Comparison of ENCODE assay signal across 1 cellular context in the genomic region with DNA sequence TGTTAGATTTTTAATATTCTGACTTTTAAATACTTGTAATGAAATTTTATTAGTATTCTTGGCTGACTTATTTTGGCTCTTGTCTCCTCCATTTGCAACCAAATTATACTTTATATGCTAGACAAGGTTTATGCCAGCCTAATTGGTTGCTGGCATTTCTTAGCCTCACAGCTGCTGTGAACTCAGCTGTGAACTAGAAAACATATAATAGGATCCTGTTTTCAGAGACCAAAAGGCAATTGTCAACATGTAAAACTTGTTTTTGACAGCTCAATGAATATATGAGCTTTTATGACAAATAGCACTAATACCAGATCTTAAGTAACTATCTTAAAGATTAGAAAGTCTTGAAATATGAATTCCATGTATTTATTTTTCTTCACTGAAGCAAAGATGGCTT.
TF ChIP-seq lines count a peak whose summit lies in the region.

No MANE protein-coding gene starts in this region.

TF ChIP-seq in H1, 55 proteins besides CTCF, POLR2A, EP300 and RAD21 (continued from another document):
- TF ChIP-seq, protein P1, sequence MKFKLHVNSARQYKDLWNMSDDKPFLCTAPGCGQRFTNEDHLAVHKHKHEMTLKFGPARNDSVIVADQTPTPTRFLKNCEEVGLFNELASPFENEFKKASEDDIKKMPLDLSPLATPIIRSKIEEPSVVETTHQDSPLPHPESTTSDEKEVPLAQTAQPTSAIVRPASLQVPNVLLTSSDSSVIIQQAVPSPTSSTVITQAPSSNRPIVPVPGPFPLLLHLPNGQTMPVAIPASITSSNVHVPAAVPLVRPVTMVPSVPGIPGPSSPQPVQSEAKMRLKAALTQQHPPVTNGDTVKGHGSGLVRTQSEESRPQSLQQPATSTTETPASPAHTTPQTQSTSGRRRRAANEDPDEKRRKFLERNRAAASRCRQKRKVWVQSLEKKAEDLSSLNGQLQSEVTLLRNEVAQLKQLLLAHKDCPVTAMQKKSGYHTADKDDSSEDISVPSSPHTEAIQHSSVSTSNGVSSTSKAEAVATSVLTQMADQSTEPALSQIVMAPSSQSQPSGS (IDR thresholded peaks at IDR 0.05; ENCODE audit: low read length): no peak
- TF ChIP-seq POU5F1 (IDR thresholded peaks at IDR 0.05; ENCODE audit: low read depth, low read length) (no peak), CBX8 (IDR thresholded peaks at IDR 0.05; ENCODE audit: borderline replicate concordance, low read depth, low read length) (no peak), ZNF274 (IDR thresholded peaks at IDR 0.05; ENCODE audit: borderline replicate concordance, extremely low read depth, low read length) (no peak), RBBP5 (IDR thresholded peaks at IDR 0.05; ENCODE audit: borderline replicate concordance, low read depth, low read length) (no peak), SUZ12 (IDR thresholded peaks at IDR 0.05; ENCODE audit: low read length) (no peak), TAF7 (optimal IDR thresholded peaks at IDR 0.05; ENCODE audit: borderline replicate concordance, low read depth, low read length) (no peak), ASH2L (IDR thresholded peaks at IDR 0.05; ENCODE audit: low read length) (no peak), CBX5 (IDR thresholded peaks at IDR 0.05; ENCODE audit: low read depth, low read length) (no peak), GABPA (IDR thresholded peaks at IDR 0.05; ENCODE audit: borderline replicate concordance, insufficient read depth, low read length) (no peak), JUND (IDR thresholded peaks at IDR 0.05; ENCODE audit: low read length) (no peak), TBP (IDR thresholded peaks at IDR 0.05; ENCODE audit: low read depth, low read length) (no peak), BCL11A (IDR thresholded peaks at IDR 0.05; ENCODE audit: low read depth in 2 of 2, low read length in 2 of 2) (no peak), CHD2 (IDR thresholded peaks at IDR 0.05; ENCODE audit: low read length) (no peak)
- TF ChIP-seq, protein P2, sequence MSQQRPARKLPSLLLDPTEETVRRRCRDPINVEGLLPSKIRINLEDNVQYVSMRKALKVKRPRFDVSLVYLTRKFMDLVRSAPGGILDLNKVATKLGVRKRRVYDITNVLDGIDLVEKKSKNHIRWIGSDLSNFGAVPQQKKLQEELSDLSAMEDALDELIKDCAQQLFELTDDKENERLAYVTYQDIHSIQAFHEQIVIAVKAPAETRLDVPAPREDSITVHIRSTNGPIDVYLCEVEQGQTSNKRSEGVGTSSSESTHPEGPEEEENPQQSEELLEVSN (IDR thresholded peaks at IDR 0.05): no peak
